ENCODE assay signal across 1 cellular context in genomic region chr4:148109216-148109615, GRCh38.
TF ChIP-seq lines count a peak whose summit lies in the region.

No MANE protein-coding gene starts in this region.

TF ChIP-seq in HepG2, 621 proteins besides CTCF, POLR2A, EP300 and RAD21:
- no peak for TF ChIP-seq DPF2 (CRISPR knock-in tag; IDR thresholded peaks at IDR 0.05; ENCODE audit: borderline replicate concordance, low read depth)
- TF ChIP-seq LBX2 (CRISPR knock-in tag; IDR thresholded peaks at IDR 0.05; ENCODE audit: borderline replicate concordance) = no peak
- no peak for TF ChIP-seq ZNF616 (CRISPR knock-in tag; IDR thresholded peaks at IDR 0.05; ENCODE audit: low read depth)
- no peak for TF ChIP-seq ZNF350 (CRISPR knock-in tag; IDR thresholded peaks at IDR 0.05; ENCODE audit: borderline replicate concordance, low read depth)
- no peak for TF ChIP-seq HNF1A (IDR thresholded peaks at IDR 0.05; ENCODE audit: low read depth)
- TF ChIP-seq HNF1A (CRISPR knock-in tag; IDR thresholded peaks at IDR 0.05; ENCODE audit: borderline replicate concordance) = no peak
- TF ChIP-seq PLRG1 (conservative IDR thresholded peaks at IDR 0.05) = no peak
- TF ChIP-seq CCDC6 (CRISPR knock-in tag; IDR thresholded peaks at IDR 0.05) = no peak
- no peak for TF ChIP-seq ZBTB25 (CRISPR knock-in tag; IDR thresholded peaks at IDR 0.05)
- TF ChIP-seq ZNF142 (CRISPR knock-in tag; IDR thresholded peaks at IDR 0.05) = no peak
- no peak for TF ChIP-seq ARNT (IDR thresholded peaks at IDR 0.05)
- TF ChIP-seq FOXK2 (IDR thresholded peaks at IDR 0.05) = no peak
- TF ChIP-seq ZNF598 (CRISPR knock-in tag; IDR thresholded peaks at IDR 0.05; ENCODE audit: borderline replicate concordance) = no peak
- TF ChIP-seq NFIC (IDR thresholded peaks at IDR 0.05; ENCODE audit: low read length) = no peak
- TF ChIP-seq MEF2D (CRISPR knock-in tag; IDR thresholded peaks at IDR 0.05) = no peak
- TF ChIP-seq CEBPG (CRISPR knock-in tag; IDR thresholded peaks at IDR 0.05) = no peak
- TF ChIP-seq ARID3A (IDR thresholded peaks at IDR 0.05; ENCODE audit: low read depth, low read length) = no peak
- no peak for TF ChIP-seq ZNF761 (CRISPR knock-in tag; conservative IDR thresholded peaks at IDR 0.05)
